In genomic region chr7:36506820-36507219, GRCh38 we compare ENCODE assay signal across 27 cellular contexts.
A peak's percentile ranks its signal among the peaks of the same experiment; 100 is the strongest.
DNase-seq lines count a peak whose midpoint lies in the region; ATAC-seq and TF ChIP-seq lines count a peak whose summit lies in the region.
"Had no signal": no experiment of that assay in that cellular context is flagged by ENCODE, and none has a peak within 500 bp of the region (broad histone marks: within the 10 kb centered on the region; RNA-seq: fewer than 3 reads in every experiment).

No MANE protein-coding gene starts in this region.

- H3K4me3 ChIP-seq in fibroblast of mammary gland (ENCODE audit: control insufficient read depth, low read depth, low read length) = no peak overlapping the region
- H3K4me3 ChIP-seq: ascending aorta; BLaER1 treated with 17β-estradiol and CSF1 and Interleukin-3, amounts not matched to agents 10 nM and 100 nM; gastroesophageal sphincter; K562; prostate gland; skin epidermis had no signal

- CTCF ChIA-PET in T-cell (lab: Charles Lee) = interaction anchor here in 1 of 2 donors (0.5 kb wide), 1 partner anchor 19 kb away, joined by 3 read pairs; no protein-coding TSS in a partner anchor

- DNase-seq in HT1080 (ENCODE audit: low read depth) (peak; percentile 66), fibroblast of mammary gland (ENCODE audit: low read depth) (peak; percentile 52), renal cortical epithelial cell (ENCODE audit: low read depth) (peak; percentile 71), T-cell (no peak), GM03348 (ENCODE audit: low spot score) (no peak)
- DNase-seq: activated CD8-positive, alpha-beta T cell treated with anti-CD3 and anti-CD28 coated beads for 36 hours; activated naive CD4-positive, alpha-beta T cell treated with anti-CD3 and anti-CD28 coated beads, Interleukin-2, amount 50 U/mL, for 16 hours; activated T-cell treated with anti-CD3 and anti-CD28 coated beads, Interleukin-2, amount 50 U/mL, for 4 hours; endodermal cell; H9; midbrain; NCI-H2029 treated with DMSO at 0.1 percent for 48 hours; NCI-H510A treated with DMSO at 0.1 percent for 48 hours; Right ventricle myocardium superior; stimulated activated CD4-positive, alpha-beta T cell treated with anti-CD3 and anti-CD28 coated beads, Interleukin-2, amount 100 ng/mL, for 48 hours had no signal

- H3K4me1 Mint-ChIP-seq in T-cell = peaks cover 0 to 3% (median 0%) of the 10 kb centered on the region in 3 donors
- H3K4me1 Mint-ChIP-seq: neural crest cell had no signal

- H3K27me3 Mint-ChIP-seq in T-cell = no peaks in the 10 kb centered on the region
- H3K27me3 Mint-ChIP-seq: activated CD8-positive, alpha-beta T cell treated with anti-CD3 and anti-CD28 coated beads for 36 hours had no signal

- POLR2A ChIA-PET in T-cell (lab: Charles Lee) = interaction anchor here in 1 of 2 donors (0.5 to 0.6 kb wide), 2 partner anchors 10 to 172 kb away, joined by 4 to 6 read pairs; no protein-coding TSS in a partner anchor

- no peak for TF ChIP-seq CTCF in fibroblast of mammary gland (conservative IDR thresholded peaks at IDR 0.05; ENCODE audit: control insufficient read depth, insufficient read depth, low read depth, low read length)

- no peaks in the 10 kb centered on the region for H3K36me3 Mint-ChIP-seq in T-cell

- H3K27ac Mint-ChIP-seq in T-cell = peak overlapping the region in 1 of 2 donors; percentile 16
- H3K27ac Mint-ChIP-seq: activated CD8-positive, alpha-beta T cell treated with anti-CD3 and anti-CD28 coated beads for 36 hours; endodermal cell; H9; T-helper 1 cell treated with Interleukin-12 subunit alpha and Interleukin-12 subunit beta and Interleukin-4 antibody, amounts not matched to agents 30 μg/mL and 1 μg/mL, for 36 hours had no signal

- ATAC-seq in SK-N-SH treated with all-trans-retinoic acid at 6 μM for 48 hours = peak; percentile 71
- ATAC-seq in GM21737 (IDR thresholded peaks at IDR 0.05; ENCODE audit: unreplicated experiment) = no peak
- ATAC-seq in T-cell (replicated peaks in 1 of 4) = no peak
- ATAC-seq in GM19452 (IDR thresholded peaks at IDR 0.05; ENCODE audit: unreplicated experiment) = no peak
- ATAC-seq: activated CD8-positive, alpha-beta T cell treated with anti-CD3 and anti-CD28 coated beads for 36 hours; activated T-cell treated with anti-CD3 and anti-CD28 coated beads, Interleukin-2, amount 50 U/mL, for 4 hours; gastroesophageal sphincter; K562; left lobe of liver had no signal

- no peak overlapping the region for H3K4me3 Mint-ChIP-seq in T-cell
- H3K4me3 Mint-ChIP-seq: activated CD8-positive, alpha-beta T cell treated with anti-CD3 and anti-CD28 coated beads for 36 hours; activated T-cell treated with anti-CD3 and anti-CD28 coated beads, Interleukin-2, amount 50 U/mL, for 4 hours; endodermal cell; H9; neural crest cell; T-helper 1 cell treated with Interleukin-12 subunit alpha and Interleukin-12 subunit beta and Interleukin-4 antibody, amounts not matched to agents 30 μg/mL and 1 μg/mL, for 36 hours had no signal

- no peaks in the 10 kb centered on the region for H3K9me3 Mint-ChIP-seq in T-cell
- H3K9me3 Mint-ChIP-seq: activated T-cell treated with anti-CD3 and anti-CD28 coated beads, Interleukin-2, amount 50 U/mL, for 4 hours had no signal

TF ChIP-seq in SK-N-SH treated with all-trans-retinoic acid at 6 μM for 48 hours, 23 proteins besides CTCF, POLR2A, EP300 and RAD21:
- no peak for TF ChIP-seq OSR1 (CRISPR knock-in tag; IDR thresholded peaks at IDR 0.05)
- no peak for TF ChIP-seq PATZ1 (CRISPR knock-in tag; IDR thresholded peaks at IDR 0.05; ENCODE audit: borderline replicate concordance)
- TF ChIP-seq BACH2 (CRISPR knock-in tag; IDR thresholded peaks at IDR 0.05; ENCODE audit: borderline replicate concordance) = no peak
- TF ChIP-seq ZC3H10 (CRISPR knock-in tag; IDR thresholded peaks at IDR 0.05) = no peak
- no peak for TF ChIP-seq ESRRG (CRISPR knock-in tag; IDR thresholded peaks at IDR 0.05)
- TF ChIP-seq ZFP3 (CRISPR knock-in tag; IDR thresholded peaks at IDR 0.05) = no peak
- TF ChIP-seq GLIS3 (CRISPR knock-in tag; IDR thresholded peaks at IDR 0.05) = no peak
- no peak for TF ChIP-seq ZFP30 (CRISPR knock-in tag; IDR thresholded peaks at IDR 0.05)
- no peak for TF ChIP-seq TCF4 (CRISPR knock-in tag; IDR thresholded peaks at IDR 0.05; ENCODE audit: borderline replicate concordance)
- no peak for TF ChIP-seq CSRNP3 (CRISPR knock-in tag; IDR thresholded peaks at IDR 0.05)
- TF ChIP-seq ZNF8 (CRISPR knock-in tag; IDR thresholded peaks at IDR 0.05) = no peak
- TF ChIP-seq ZNF565 (CRISPR knock-in tag; conservative IDR thresholded peaks at IDR 0.05; ENCODE audit: low read depth) = no peak
- TF ChIP-seq RARB (CRISPR knock-in tag; IDR thresholded peaks at IDR 0.05) = no peak
- no peak for TF ChIP-seq SNAI2 (CRISPR knock-in tag; IDR thresholded peaks at IDR 0.05)
- no peak for TF ChIP-seq POU6F1 (CRISPR knock-in tag; IDR thresholded peaks at IDR 0.05; ENCODE audit: borderline replicate concordance, low read depth)
- no peak for TF ChIP-seq TSHZ2 (CRISPR knock-in tag; IDR thresholded peaks at IDR 0.05)
- TF ChIP-seq ARNTL (CRISPR knock-in tag; IDR thresholded peaks at IDR 0.05; ENCODE audit: borderline replicate concordance, low read depth) = no peak
- TF ChIP-seq ZNF70 (CRISPR knock-in tag; IDR thresholded peaks at IDR 0.05) = no peak
- no peak for TF ChIP-seq PPARA (CRISPR knock-in tag; IDR thresholded peaks at IDR 0.05; ENCODE audit: borderline replicate concordance)
- no peak for TF ChIP-seq TOX (CRISPR knock-in tag; IDR thresholded peaks at IDR 0.05; ENCODE audit: borderline replicate concordance)

Comparison
In these comparisons a context has a peak if more than half of its experiments do, and no peak if none do; other contexts are left out.
1. DNase-seq: peak in HT1080 (single experiment), fibroblast of mammary gland (single experiment) and renal cortical epithelial cell (single experiment); none in T-cell (0 of 34) and GM03348 (single experiment).